ENCODE assay signal across 8 cellular contexts in genomic region chr15:60507596-60508424, GRCh38. TPM values are rescaled to one million over a fixed set of nuclear protein-coding genes. Genes with fewer than 3 reads are reported as not detected.
DNase-seq lines count a peak whose midpoint lies in the region; ATAC-seq, FAIRE-seq and TF ChIP-seq lines count a peak whose summit lies in the region.

No MANE protein-coding gene starts in this region.

- in situ Hi-C loops in SK-MEL-5 (cut with HindIII; ENCODE audit: low pct_unique_long_range_greater_than_20kb, low sequenced_read_pairs) = no loop called here
- in situ Hi-C loops in K562 (cut with MboI) = no loop called here

- H3K23me2 ChIP-seq in H9 (ENCODE audit: insufficient read length, low read depth, low read length, poor library complexity, severe bottlenecking) = no peaks in the 10 kb centered on the region

- no peak overlapping the region for H3K4me3 Mint-ChIP-seq in H9

- H3K9ac ChIP-seq in H9 (ENCODE audit: extremely low read depth, insufficient read length, low read length) (no peak overlapping the region), K562 (ENCODE audit: insufficient read depth in 1 of 2, low read depth in 2 of 2, low read length in 2 of 2) (no peak overlapping the region)

- H3K4me1 ChIP-seq in H9 (ENCODE audit: insufficient read depth, low read length) = no peaks in the 10 kb centered on the region
- no peaks in the 10 kb centered on the region for H3K4me1 ChIP-seq in K562 (replicated peaks in 1 of 2; ENCODE audit: control insufficient read depth in 2 of 2, insufficient read depth in 2 of 2, low read length in 2 of 2)

- no peaks in the 10 kb centered on the region for H3K9me1 ChIP-seq in K562 (ENCODE audit: control insufficient read depth, insufficient read depth, low read length)

- H3K79me2 ChIP-seq in H9 (ENCODE audit: insufficient read depth, low read length) (no peaks in the 10 kb centered on the region), K562 (ENCODE audit: control insufficient read depth, insufficient read depth, low read length) (no peaks in the 10 kb centered on the region)

- CTCF ChIA-PET in K562 (lab: Yijun Ruan, JAX; ENCODE audit: low intra/inter-chr PET ratio) = interaction anchor here (0.5 to 1.6 kb wide), 4 partner anchors 13 to 1304 kb away, joined by 3 to 9 read pairs (median 4); no protein-coding TSS in a partner anchor

- H3K9me3 ChIP-seq in H9 (ENCODE audit: control insufficient read depth, low read depth, low read length) (no peaks in the 10 kb centered on the region), K562 (replicated peaks; ENCODE audit: control insufficient read depth, insufficient read depth, low read depth, low read length) (no peaks in the 10 kb centered on the region)

- FAIRE-seq in K562 (lab: Jason Lieb, UNC) = peak; percentile 92

- TF ChIP-seq CTCF in H9 (conservative IDR thresholded peaks at IDR 0.05) (peak; percentile 92), LNCAP (IDR thresholded peaks at IDR 0.05) (peak; percentile 95), K562 (IDR thresholded peaks at IDR 0.05 in 2 of 3, conservative IDR thresholded peaks at IDR 0.05 in 1 of 3; ENCODE audit: insufficient read depth in 2 of 3, low read depth in 1 of 3, low read length in 3 of 3) (peak; percentile 65 to 92 (median 89))

- no peak overlapping the region for H3T11ph ChIP-seq in H9 (ENCODE audit: low read length)

- H2BK5ac ChIP-seq in H9 (ENCODE audit: insufficient read length, low read length) = no peak overlapping the region

- no peak for TF ChIP-seq EP300 in K562 (IDR thresholded peaks at IDR 0.05; ENCODE audit: low read length)

- H3K56ac ChIP-seq in H9 (ENCODE audit: insufficient read length, low read depth, low read length) = no peak overlapping the region

- no peak overlapping the region for H2BK120ac ChIP-seq in H9 (ENCODE audit: low read depth, low read length, poor library complexity, severe bottlenecking)

- peak; percentile 88 for ATAC-seq in K562

- no peaks in the 10 kb centered on the region for H3K9me3 Mint-ChIP-seq in H9

- no peak overlapping the region for H2AK5ac ChIP-seq in H9 (ENCODE audit: insufficient read length, low read length)

- peaks cover 0 to 6% of the 10 kb centered on the region in 2 experiments; a peak in 2 of 4 replicates for H3K4me1 Mint-ChIP-seq in H9

- H3K27me3 Mint-ChIP-seq in H9 (ENCODE audit: low read depth) = no peaks in the 10 kb centered on the region

- no peaks in the 10 kb centered on the region for H3K79me1 ChIP-seq in H9 (ENCODE audit: insufficient read depth, low read depth, low read length, poor library complexity, severe bottlenecking)

- H4K91ac ChIP-seq in H9 (ENCODE audit: insufficient read length, low read depth, low read length) = no peak overlapping the region

- intact Hi-C loops in K562 (cut with micrococcal nuclease) = loop anchor here (5.0 to 10.0 kb wide), 2 partner anchors 151 to 407 kb away; no protein-coding TSS in a partner anchor

- H4K5ac ChIP-seq in H9 (ENCODE audit: insufficient read length, low read depth, low read length) = no peak overlapping the region

- no peaks in the 10 kb centered on the region for H3K36me3 ChIP-seq in K562 (ENCODE audit: control insufficient read depth, insufficient read depth, low read length)

- BruUV-seq in K562 (replicated peaks; lab: Mats Ljungman, UMichigan) = no TSS peak

- no peak overlapping the region for H3K27ac ChIP-seq in H9 (ENCODE audit: insufficient read length, low read depth, low read length)
- H3K27ac ChIP-seq in K562 (ENCODE audit: extremely low read depth, low read depth, low read length) = no peak overlapping the region

- H4K8ac ChIP-seq in H9 (replicated peaks; ENCODE audit: insufficient read length, low read depth, low read length) = no peak overlapping the region

- H4K20me1 ChIP-seq in H9 (ENCODE audit: control insufficient read depth, insufficient read depth, insufficient read length) (no peaks in the 10 kb centered on the region), K562 (replicated peaks; ENCODE audit: control insufficient read depth, insufficient read depth, low read length) (no peaks in the 10 kb centered on the region; the same call in 1 of the 2 replicates)

- DNase-seq in activated gamma-delta T cell treated with Interleukin-2 at 50 U/mL for 16 hours (peak; percentile 50), activated gamma-delta T cell (lab: John Stamatoyannopoulos, UW) (no peak), H9 (peak; percentile 48), SK-MEL-5 (ENCODE audit: low read depth, low spot score) (peak; percentile 71), K562 (ENCODE audit: extremely low read depth in 1 of 4, low spot score in 3 of 4) (peak; percentile 55 to 68 (median 62)), iPS DF 4.7 (ENCODE audit: extremely low read depth, low spot score) (peak; percentile 49)
- DNase-seq in stimulated activated CD4-positive, alpha-beta T cell treated with anti-CD3 and anti-CD28 coated beads, Interleukin-15, amount 100 ng/mL, for 48 hours (ENCODE audit: low read depth in 2 of 2) = peak; percentile 23 to 40

- H3K27me3 ChIP-seq in H9 (ENCODE audit: insufficient read depth, low read length) (peaks cover under 1% of the 10 kb centered on the region; the same call in 1 of the 2 replicates), K562 (ENCODE audit: control insufficient read depth in 2 of 2, insufficient read depth in 2 of 2, low read length in 2 of 2) (peaks cover 18 to 21% of the 10 kb centered on the region in 2 experiments)

- no peak overlapping the region for H2BK12ac ChIP-seq in H9 (ENCODE audit: insufficient read length, low read depth, low read length)

- peaks cover 0 to 38% (median 9%) of the 10 kb centered on the region in 3 experiments; a peak in 6 of 7 replicates for H3K36me3 Mint-ChIP-seq in H9 (ENCODE audit: insufficient read depth in 1 of 3, low read depth in 3 of 3)

- no peak overlapping the region for H3K4me3 ChIP-seq in K562

- H3K14ac ChIP-seq in H9 (ENCODE audit: insufficient read depth, low read length) = no peak overlapping the region

- POLR2A ChIA-PET in K562 (lab: Yijun Ruan, JAX) = interaction anchor here (1.0 kb wide), 1 partner anchor 10 kb away, joined by 3 read pairs; no protein-coding TSS in a partner anchor

- no peak overlapping the region for H3K4me2 ChIP-seq in H9 (ENCODE audit: insufficient read depth, insufficient read length, low read length)
- no peak overlapping the region for H3K4me2 ChIP-seq in K562 (ENCODE audit: insufficient read depth, low read length)

- H2BK20ac ChIP-seq in H9 (ENCODE audit: low read depth, low read length, poor library complexity, severe bottlenecking) = no peak overlapping the region

- no peak overlapping the region for H3K4ac ChIP-seq in H9 (ENCODE audit: low read depth, low read length)

- no CpG with 5 or more reads among the region's 11 CpGs for WGBS in H9 (ENCODE audit: extremely low coverage, insufficient read length, low lambda C conversion rate)
- WGBS in K562 (ENCODE audit: insufficient coverage, low coverage, missing lambda C conversion rate) = 20% methylated on average over 11 of the region's 11 CpGs

- no peak overlapping the region for H2BK15ac ChIP-seq in H9 (ENCODE audit: low read depth, low read length)

- no peak overlapping the region for H3K27ac Mint-ChIP-seq in H9

- H3K23ac ChIP-seq in H9 (ENCODE audit: insufficient read length, low read depth, low read length) = no peak overlapping the region

- no peak overlapping the region for H3K18ac ChIP-seq in H9 (ENCODE audit: insufficient read length, low read depth, low read length)

- no peak for TF ChIP-seq POLR2A in K562 (conservative IDR thresholded peaks at IDR 0.05)

- peak; percentile 46 to 69 for TF ChIP-seq RAD21 in K562 (CRISPR knock-in tag; conservative IDR thresholded peaks at IDR 0.05 in 1 of 2, IDR thresholded peaks at IDR 0.05 in 1 of 2)

- H2AFZ ChIP-seq in H9 (ENCODE audit: low read length) = no peak overlapping the region
- H2AFZ ChIP-seq in K562 (ENCODE audit: low read depth, low read length) = no peak overlapping the region

TF ChIP-seq in K562, 482 proteins besides CTCF, POLR2A, EP300 and RAD21 (continues in another document):
- TF ChIP-seq SMC3 (conservative IDR thresholded peaks at IDR 0.05; ENCODE audit: insufficient read depth, low read depth, low read length) = peak; percentile 56; the same call in 1 of the 2 replicates
- TF ChIP-seq HBP1 (CRISPR knock-in tag; IDR thresholded peaks at IDR 0.05) = no peak
- TF ChIP-seq RCOR1 (IDR thresholded peaks at IDR 0.05; ENCODE audit: borderline replicate concordance in 1 of 2, low read depth in 2 of 2, low read length in 2 of 2) = 0 out of 4 replicates have a peak, but pooled peaks of 1 of the 2 experiments have one; percentile 6

RNA-seq across cellular contexts. Expression of gene ICE2, which starts 28.9 kb away (rescaled TPM):
- total RNA-seq in H9 (2021) (75.5 and 76.3 TPM in 2 replicates), K562 (2014; rRNA removed) (26.6 and 31.0 TPM in 2 replicates), K562 (2014; rRNA removed; fragmentation: Illumina TruSeq; extraction: Trizol) (58.1 and 67.9 TPM in 2 replicates), K562 (2015; rRNA removed; fragmentation: Illumina TruSeq; extraction: Trizol) (51.4 and 59.4 TPM in 2 replicates), K562 (2021) (63.7 and 69.7 TPM in 2 replicates)
- total RNA-seq in SK-MEL-5 (2014; rRNA removed; shearing (Covaris generic)) = 34.3 and 46.3 TPM in 2 replicates
- polyA plus RNA-seq in SK-MEL-5 (2015; cell fraction: cytosol; rRNA removed) = 30.2 and 31.8 TPM in 2 replicates
- polyA plus RNA-seq in SK-MEL-5 (2015; cell fraction: nucleus; rRNA removed) = 48.6 and 57.5 TPM in 2 replicates
- 69.6 and 202 TPM in 2 replicates for total RNA-seq in K562 (2011; cell fraction: chromatin; rRNA removed; ENCODE audit: low replicate concordance)
- 35.4 and 55.4 TPM in 2 replicates for total RNA-seq in K562 (2011; cell fraction: nucleolus; rRNA removed)
- total RNA-seq in K562 (2011; cell fraction: nucleoplasm; rRNA removed) = 87.3 and 162 TPM in 2 replicates
- polyA plus RNA-seq in K562 (2011; rRNA removed) (78.9 and 87.9 TPM in 2 replicates), K562 (2014; fragmentation: Illumina TruSeq; extraction: Trizol) (58.7 and 62.6 TPM in 2 replicates), K562 (2014; fragmentation: Nextera tagmentation; extraction: Ambion mirVana) (10 to 100 TPM; 21.8 to 31.7 TPM), K562 (2014; rRNA removed) (37.9 and 42.0 TPM in 2 replicates)
- 32.6 and 41.3 TPM in 2 replicates for polyA plus RNA-seq in K562 (2011; cell fraction: cytosol; rRNA removed)
- polyA plus RNA-seq in K562 (2011; cell fraction: nucleus; rRNA removed) = 68.8 and 81.9 TPM in 2 replicates
- polyA plus RNA-seq in K562 (2012) = 36.8 and 38.4 TPM in 2 replicates
- 88.3 and 107 TPM in 2 replicates for polyA minus RNA-seq in K562 (2011; rRNA and poly(A)+ RNA removed)
- polyA minus RNA-seq in K562 (2011; cell fraction: cytosol; rRNA and poly(A)+ RNA removed) = 41.0 and 42.8 TPM in 2 replicates
- polyA minus RNA-seq in K562 (2011; cell fraction: nucleus; rRNA and poly(A)+ RNA removed) = 73.4 and 123 TPM in 2 replicates
